ENCODE assay signal across 1 cellular context in genomic region chr13:84086847-84087162, GRCh38.
TF ChIP-seq lines count a peak whose summit lies in the region.

No MANE protein-coding gene starts in this region.

TF ChIP-seq in SK-N-SH treated with all-trans-retinoic acid at 6 μM for 48 hours, 23 proteins besides CTCF, POLR2A, EP300 and RAD21 (continued from another document):
- TF ChIP-seq, protein P1, sequence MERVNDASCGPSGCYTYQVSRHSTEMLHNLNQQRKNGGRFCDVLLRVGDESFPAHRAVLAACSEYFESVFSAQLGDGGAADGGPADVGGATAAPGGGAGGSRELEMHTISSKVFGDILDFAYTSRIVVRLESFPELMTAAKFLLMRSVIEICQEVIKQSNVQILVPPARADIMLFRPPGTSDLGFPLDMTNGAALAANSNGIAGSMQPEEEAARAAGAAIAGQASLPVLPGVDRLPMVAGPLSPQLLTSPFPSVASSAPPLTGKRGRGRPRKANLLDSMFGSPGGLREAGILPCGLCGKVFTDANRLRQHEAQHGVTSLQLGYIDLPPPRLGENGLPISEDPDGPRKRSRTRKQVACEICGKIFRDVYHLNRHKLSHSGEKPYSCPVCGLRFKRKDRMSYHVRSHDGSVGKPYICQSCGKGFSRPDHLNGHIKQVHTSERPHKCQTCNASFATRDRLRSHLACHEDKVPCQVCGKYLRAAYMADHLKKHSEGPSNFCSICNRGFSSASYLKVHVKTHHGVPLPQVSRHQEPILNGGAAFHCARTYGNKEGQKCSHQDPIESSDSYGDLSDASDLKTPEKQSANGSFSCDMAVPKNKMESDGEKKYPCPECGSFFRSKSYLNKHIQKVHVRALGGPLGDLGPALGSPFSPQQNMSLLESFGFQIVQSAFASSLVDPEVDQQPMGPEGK (CRISPR knock-in tag; IDR thresholded peaks at IDR 0.05; ENCODE audit: borderline replicate concordance), result no peak
- no peak for TF ChIP-seq CSDC2 (CRISPR knock-in tag; IDR thresholded peaks at IDR 0.05)
- TF ChIP-seq TCF4 (CRISPR knock-in tag; IDR thresholded peaks at IDR 0.05; ENCODE audit: borderline replicate concordance), result no peak
- no peak for TF ChIP-seq GLIS3 (CRISPR knock-in tag; IDR thresholded peaks at IDR 0.05)
- no peak for TF ChIP-seq ISL1 (CRISPR knock-in tag; IDR thresholded peaks at IDR 0.05)
- TF ChIP-seq POU6F1 (CRISPR knock-in tag; IDR thresholded peaks at IDR 0.05; ENCODE audit: borderline replicate concordance, low read depth), result no peak
- TF ChIP-seq ZNF565 (CRISPR knock-in tag; conservative IDR thresholded peaks at IDR 0.05; ENCODE audit: low read depth), result no peak
- no peak for TF ChIP-seq ZNF8 (CRISPR knock-in tag; IDR thresholded peaks at IDR 0.05)
- no peak for TF ChIP-seq PPARA (CRISPR knock-in tag; IDR thresholded peaks at IDR 0.05; ENCODE audit: borderline replicate concordance)
- TF ChIP-seq TOX (CRISPR knock-in tag; IDR thresholded peaks at IDR 0.05; ENCODE audit: borderline replicate concordance), result no peak
- TF ChIP-seq ARNTL (CRISPR knock-in tag; IDR thresholded peaks at IDR 0.05; ENCODE audit: borderline replicate concordance, low read depth), result no peak
- no peak for TF ChIP-seq SNAI2 (CRISPR knock-in tag; IDR thresholded peaks at IDR 0.05)
- no peak for TF ChIP-seq ZC3H10 (CRISPR knock-in tag; IDR thresholded peaks at IDR 0.05)
- TF ChIP-seq BACH2 (CRISPR knock-in tag; IDR thresholded peaks at IDR 0.05; ENCODE audit: borderline replicate concordance), result no peak
- TF ChIP-seq CREB5 (CRISPR knock-in tag; IDR thresholded peaks at IDR 0.05; ENCODE audit: low read depth), result no peak
- TF ChIP-seq ZFP3 (CRISPR knock-in tag; IDR thresholded peaks at IDR 0.05), result no peak
- no peak for TF ChIP-seq ESRRG (CRISPR knock-in tag; IDR thresholded peaks at IDR 0.05)
- no peak for TF ChIP-seq ZFP30 (CRISPR knock-in tag; IDR thresholded peaks at IDR 0.05)
TF ChIP-seq in SK-N-SH treated with all-trans-retinoic acid at 6 μM for 48 hours: peak in this region for 0.
